9 cellular contexts compared by ENCODE assay signal in the genomic region with DNA sequence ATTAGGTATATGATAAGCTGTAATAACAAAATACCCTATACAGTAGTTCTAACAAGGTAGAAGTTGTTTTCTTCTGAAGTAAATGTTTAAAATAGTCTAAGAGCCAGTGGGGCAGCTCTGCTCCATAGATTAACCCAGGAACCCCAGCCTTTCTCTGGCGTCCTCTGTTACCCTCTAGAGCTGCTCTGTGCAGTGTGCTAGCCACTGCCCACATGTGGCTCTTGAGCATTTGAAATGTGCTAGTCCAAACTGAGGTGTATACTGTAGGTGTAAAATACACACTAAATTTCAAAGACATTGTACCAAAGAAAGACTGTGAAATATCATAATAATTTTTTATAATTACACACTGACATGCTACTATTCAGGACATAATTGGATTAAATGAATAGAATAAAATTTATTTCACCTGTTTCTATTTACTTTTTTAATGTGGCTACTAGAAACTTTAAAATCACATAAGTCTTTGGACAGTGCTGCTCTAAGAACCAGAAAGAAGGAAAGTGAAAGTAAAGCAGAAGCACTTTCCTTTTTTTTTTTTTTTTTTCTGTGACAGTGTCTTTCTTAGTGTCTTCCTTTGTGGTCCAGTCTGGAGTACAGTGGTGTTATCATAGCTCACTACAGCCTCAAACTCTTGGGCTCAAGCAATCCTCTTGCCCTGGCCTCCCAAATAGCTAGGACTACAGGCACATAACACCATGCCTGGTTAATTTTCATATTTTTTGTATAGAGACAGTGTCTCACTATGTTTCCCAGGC. TPM values are rescaled to one million over a fixed set of nuclear protein-coding genes. Genes with fewer than 3 reads are reported as not detected.
A peak's percentile ranks its signal among the peaks of the same experiment; 100 is the strongest.
DNase-seq lines count a peak whose midpoint lies in the region; TF ChIP-seq lines count a peak whose summit lies in the region.
"Had no signal": no experiment of that assay in that cellular context is flagged by ENCODE, and none has a peak within 500 bp of the region (broad histone marks: within the 10 kb centered on the region; RNA-seq: fewer than 3 reads in every experiment).

No MANE protein-coding gene starts in this region.

- H4K20me1 ChIP-seq in hepatocyte (ENCODE audit: insufficient read depth, poor library complexity, severe bottlenecking) = no peaks in the 10 kb centered on the region

- H3K9me2 ChIP-seq in hepatocyte (replicated peaks; ENCODE audit: insufficient read depth) = no peaks in the 10 kb centered on the region

- H3K36me3 ChIP-seq in hepatocyte (replicated peaks; ENCODE audit: insufficient read depth, low read depth) (no peaks in the 10 kb centered on the region), transverse colon (no peaks in the 10 kb centered on the region)

- H3K4me1 ChIP-seq in hepatocyte (ENCODE audit: insufficient read depth) (peaks cover 13% of the 10 kb centered on the region), transverse colon (peaks cover 0 to 27% (median 24%) of the 10 kb centered on the region in 4 donors)

- WGBS in hepatocyte (ENCODE audit: low lambda C conversion rate, missing lambda C conversion rate) = 100% methylated on average over 1 of the region's 1 CpG
- 91 to 100% methylated on average over 1 of the region's 1 CpG for WGBS in transverse colon (ENCODE audit: low coverage in 1 of 2), 2 donors

- intact Hi-C loops in activated naive CD4-positive, alpha-beta T cell treated with anti-CD3 and anti-CD28 coated beads for 36 hours (cut with micrococcal nuclease) = loop anchor here (2.0 kb wide), 1 partner anchor 209 kb away; no protein-coding TSS in a partner anchor
- intact Hi-C loops in transverse colon (cut with DNase I; ENCODE audit: low total_unique reads) = no loop called here

- H3K4me1 Mint-ChIP-seq in activated naive CD4-positive, alpha-beta T cell treated with anti-CD3 and anti-CD28 coated beads, Interleukin-2, amount 50 U/mL, for 24 hours = peaks cover 20% of the 10 kb centered on the region
- H3K4me1 Mint-ChIP-seq in activated naive CD4-positive, alpha-beta T cell treated with anti-CD3 and anti-CD28 coated beads for 36 hours (ENCODE audit: low read depth) = peaks cover 20% of the 10 kb centered on the region

- H3K9me3 ChIP-seq in hepatocyte (ENCODE audit: low read depth) (no peaks in the 10 kb centered on the region), transverse colon (no peaks in the 10 kb centered on the region)

- no peaks in the 10 kb centered on the region for H3K27me3 Mint-ChIP-seq in activated naive CD4-positive, alpha-beta T cell treated with anti-CD3 and anti-CD28 coated beads, Interleukin-2, amount 50 U/mL, for 24 hours
- no peaks in the 10 kb centered on the region for H3K27me3 Mint-ChIP-seq in activated naive CD4-positive, alpha-beta T cell treated with anti-CD3 and anti-CD28 coated beads for 36 hours (ENCODE audit: low read depth)

- H3K27me3 ChIP-seq in hepatocyte (no peaks in the 10 kb centered on the region), transverse colon (no peaks in the 10 kb centered on the region)

- in situ Hi-C loops in transverse colon (cut with MboI; ENCODE audit: low pct_ligation_motif_present in 1 of 4, low pct_unique_long_range_greater_than_20kb in 1 of 4, low sequenced_read_pairs in 3 of 4) = no loop called here

- no peaks in the 10 kb centered on the region for H3K36me3 Mint-ChIP-seq in activated naive CD4-positive, alpha-beta T cell treated with anti-CD3 and anti-CD28 coated beads, Interleukin-2, amount 50 U/mL, for 24 hours
- H3K36me3 Mint-ChIP-seq in activated naive CD4-positive, alpha-beta T cell treated with anti-CD3 and anti-CD28 coated beads for 36 hours (ENCODE audit: low read depth) = no peaks in the 10 kb centered on the region

- peak overlapping the region; percentile 1 for H3K4me2 ChIP-seq in hepatocyte

- no peak for TF ChIP-seq POLR2A in transverse colon (IDR thresholded peaks at IDR 0.05)

- no peak for DNase-seq in activated naive CD4-positive, alpha-beta T cell treated with anti-CD3 and anti-CD28 coated beads for 36 hours
- DNase-seq in MV-4-11 (lab: John Stamatoyannopoulos, UW) (peak; percentile 39), hepatocyte (ENCODE audit: low spot score) (no peak), transverse colon (no peak), COR-L47 (lab: John Stamatoyannopoulos, UW) (no peak), iPS-NIHi7 (ENCODE audit: extremely low spot score) (no peak), HuH-7.5 (ENCODE audit: low spot score) (no peak)
- DNase-seq: activated gamma-delta T cell treated with Interleukin-2 at 50 U/mL for 16 hours had no signal

- H2AFZ ChIP-seq in hepatocyte = no peak overlapping the region

- TF ChIP-seq EP300 in transverse colon (IDR thresholded peaks at IDR 0.05; ENCODE audit: low read depth) = no peak

- H3K4me3 Mint-ChIP-seq in activated naive CD4-positive, alpha-beta T cell treated with anti-CD3 and anti-CD28 coated beads, Interleukin-2, amount 50 U/mL, for 24 hours = peak overlapping the region; percentile 52
- H3K4me3 Mint-ChIP-seq in activated naive CD4-positive, alpha-beta T cell treated with anti-CD3 and anti-CD28 coated beads for 36 hours = no peak overlapping the region

- CTCF ChIA-PET in activated naive CD4-positive, alpha-beta T cell treated with anti-CD3 and anti-CD28 coated beads for 36 hours (lab: Charles Lee) = no interaction called here

- TF ChIP-seq CTCF in hepatocyte (IDR thresholded peaks at IDR 0.05; ENCODE audit: poor library complexity) (no peak), transverse colon (IDR thresholded peaks at IDR 0.05) (no peak)

- peaks cover 32% of the 10 kb centered on the region for H3K79me2 ChIP-seq in hepatocyte

- H3K27ac Mint-ChIP-seq in activated naive CD4-positive, alpha-beta T cell treated with anti-CD3 and anti-CD28 coated beads, Interleukin-2, amount 50 U/mL, for 24 hours = no peak overlapping the region
- H3K27ac Mint-ChIP-seq in activated naive CD4-positive, alpha-beta T cell treated with anti-CD3 and anti-CD28 coated beads for 36 hours = no peak overlapping the region

- H3K9me3 Mint-ChIP-seq in activated naive CD4-positive, alpha-beta T cell treated with anti-CD3 and anti-CD28 coated beads, Interleukin-2, amount 50 U/mL, for 24 hours = no peaks in the 10 kb centered on the region
- no peaks in the 10 kb centered on the region for H3K9me3 Mint-ChIP-seq in activated naive CD4-positive, alpha-beta T cell treated with anti-CD3 and anti-CD28 coated beads for 36 hours

- no peak overlapping the region for H3K4me3 ChIP-seq in hepatocyte
- H3K4me3 ChIP-seq in transverse colon = no peak overlapping the region

- H3K27ac ChIP-seq in hepatocyte (no peak overlapping the region), transverse colon (peak overlapping the region in 3 of 4 donors; percentile 20 to 60 (median 36))

RNA-seq across cellular contexts. Expression of a gene that starts 39.3 kb away (rescaled TPM):
- total RNA-seq in activated naive CD4-positive, alpha-beta T cell treated with anti-CD3 and anti-CD28 coated beads for 36 hours = 1 to 10 TPM; 5.8 to 6.7 TPM
- total RNA-seq in hepatocyte (44.8 and 49.6 TPM in 2 replicates), transverse colon (10 to 100 TPM; 13.9 to 18.3 (median 15.3) TPM)
- 31.3 and 42.2 TPM in 2 replicates for polyA plus RNA-seq in hepatocyte
